ENCODE assay signal across 25 cellular contexts in the genomic region with DNA sequence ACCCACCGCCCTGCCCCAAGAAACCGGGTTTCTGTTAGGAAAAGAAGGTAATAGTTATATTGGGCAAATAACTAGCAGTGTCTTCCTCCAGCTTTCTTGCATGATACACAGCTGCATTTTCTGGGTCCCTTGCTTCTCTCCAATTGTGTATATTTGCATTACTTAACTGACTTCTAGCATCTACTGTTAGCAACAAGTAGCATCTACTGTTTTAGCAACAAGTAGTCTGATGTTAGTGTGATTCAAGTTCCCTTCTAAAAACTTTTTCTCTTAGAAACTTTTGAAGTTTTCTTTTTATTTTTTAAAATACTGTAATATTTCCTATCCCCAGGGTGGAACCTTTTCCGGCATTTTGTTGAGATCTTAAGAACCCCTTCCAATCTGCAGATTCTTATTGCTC.
"Had no signal": no experiment of that assay in that cellular context is flagged by ENCODE, and none has a peak within 500 bp of the region (broad histone marks: within the 10 kb centered on the region; RNA-seq: fewer than 3 reads in every experiment).

No MANE protein-coding gene starts in this region.

- H3K4me1 ChIP-seq: stomach, suprapubic skin, testis, thyroid gland, tibial artery, tibial nerve, transverse colon, upper lobe of left lung, upper lobe of right lung, uterus, vagina had no signal

- DNase-seq: stimulated activated CD4-positive, alpha-beta T cell treated with anti-CD3 and anti-CD28 coated beads, Interleukin-2, amount 100 ng/mL, for 48 hours; stimulated activated CD4-positive, alpha-beta T cell treated with anti-CD3 and anti-CD28 coated beads, Interleukin-4, amount 100 ng/mL, for 1 hour; stimulated activated CD4-positive, alpha-beta T cell treated with anti-CD3 and anti-CD28 coated beads, Interleukin-4, amount 100 ng/mL, for 24 hours; stimulated activated CD4-positive, alpha-beta T cell treated with anti-CD3 and anti-CD28 coated beads, Interleukin-4, amount 100 ng/mL, for 4 hours; stimulated activated CD8-positive, alpha-beta memory T cell treated with anti-CD3 and anti-CD28 coated beads, Interleukin-4, amount 100 ng/mL, for 48 hours; stimulated activated naive B cell treated with anti-CD40 and anti-IgM and Interleukin-4, amounts not matched to agents 10 μg/mL and 1 μg/mL and 100 μg/mL, for 72 hours; stimulated activated naive CD4-positive, alpha-beta T cell; stimulated activated naive CD4-positive, alpha-beta T cell treated with Interleukin-2 at 50 U/mL for 16 hours; stimulated activated naive CD8-positive, alpha-beta T cell treated with anti-CD3 and anti-CD28 coated beads, Interleukin-15, amount 100 ng/mL, for 72 hours; stimulated activated naive CD8-positive, alpha-beta T cell treated with anti-CD3 and anti-CD28 coated beads, Interleukin-15, Interleukin-2, amounts not matched to agents 100 U/mL and 50 U/mL, for 24 hours; stomach; substantia nigra; testis; thyroid gland; tibial artery; transverse colon; trophoblast cell; upper lobe of left lung; upper lobe of right lung; uterus had no signal

- ATAC-seq: stimulated activated naive B cell treated with anti-CD40 and anti-IgM and Interleukin-4, amounts not matched to agents 10 μg/mL and 1 μg/mL and 100 μg/mL, for 72 hours; stimulated activated naive CD8-positive, alpha-beta T cell treated with anti-CD3 and anti-CD28 coated beads, Interleukin-15, amount 100 ng/mL, for 72 hours; stimulated activated naive CD8-positive, alpha-beta T cell treated with anti-CD3 and anti-CD28 coated beads, Interleukin-15, Interleukin-2, amounts not matched to agents 100 U/mL and 50 U/mL, for 24 hours; upper lobe of right lung had no signal

- H3K27me3 ChIP-seq: stomach, suprapubic skin, testis, thyroid gland, tibial artery, tibial nerve, transverse colon, upper lobe of left lung, upper lobe of right lung, uterus, vagina had no signal

- H3K4me3 ChIP-seq: stomach, suprapubic skin, testis, thoracic aorta, thyroid gland, tibial artery, tibial nerve, transverse colon, upper lobe of left lung, upper lobe of right lung, uterus, vagina had no signal

- H3K36me3 ChIP-seq: stomach, suprapubic skin, thoracic aorta, thyroid gland, tibial artery, tibial nerve, transverse colon, upper lobe of left lung, upper lobe of right lung, uterus, vagina had no signal

- H3K9me3 ChIP-seq: stomach, suprapubic skin, testis, thoracic aorta, thyroid gland, tibial artery, tibial nerve, transverse colon, upper lobe of left lung, upper lobe of right lung, uterus, vagina had no signal

- H3K27ac ChIP-seq: stomach, suprapubic skin, testis, thoracic aorta, thyroid gland, tibial artery, tibial nerve, transverse colon, upper lobe of left lung, upper lobe of right lung, uterus, vagina had no signal

- FAIRE-seq: urothelium cell line had no signal
